Comparison of ENCODE assay signal across 8 cellular contexts in genomic region chr18:35972197-35973000, GRCh38.
DNase-seq lines count a peak whose midpoint lies in the region; ATAC-seq, FAIRE-seq and TF ChIP-seq lines count a peak whose summit lies in the region.

RMP24 (plus strand) TSS chr18:35972679.

- TF ChIP-seq CTCF in AG10803 (conservative IDR thresholded peaks at IDR 0.05; ENCODE audit: low read length) (no peak), kidney (IDR thresholded peaks at IDR 0.05; ENCODE audit: borderline replicate concordance, extremely low read depth, insufficient read depth) (no peak)

- no peak for FAIRE-seq in kidney (lab: Jason Lieb, UNC)

- peaks cover 6 to 9% of the 10 kb centered on the region in 2 donors for H3K36me3 ChIP-seq in kidney (ENCODE audit: control insufficient read depth in 1 of 2, insufficient read depth in 2 of 2, low read length in 2 of 2)

- H3K4me1 ChIP-seq in kidney (ENCODE audit: control insufficient read depth in 1 of 2, insufficient read depth in 1 of 2, low read depth in 1 of 2, low read length in 2 of 2), result peaks cover 7 to 16% of the 10 kb centered on the region in 2 donors

- H3K4me3 ChIP-seq in AG10803 (ENCODE audit: low read length) (peak within 1 kb of the TSS; percentile 96), kidney (ENCODE audit: low read length in 2 of 2) (peak within 1 kb of the TSS; percentile 92 to 98)

- peak within 1 kb of the TSS; percentile 85 for H3K27ac ChIP-seq in kidney (ENCODE audit: low read depth in 2 of 2, low read length in 2 of 2)

- peak; percentile 92 for ATAC-seq in GM19035 (IDR thresholded peaks at IDR 0.05; ENCODE audit: unreplicated experiment)
- ATAC-seq in HG03342 (IDR thresholded peaks at IDR 0.05; ENCODE audit: unreplicated experiment), result peak; percentile 86
- ATAC-seq in activated CD4-positive, CD25-positive, alpha-beta regulatory T cell treated with anti-CD3 and anti-CD28 coated beads, Interleukin-2, amount 50 U/mL, for 24 hours, result peak; percentile 89

- no peaks in the 10 kb centered on the region for H3K9me3 ChIP-seq in kidney (ENCODE audit: control insufficient read depth in 1 of 2, low read length in 2 of 2)

- H3K9ac ChIP-seq in kidney (ENCODE audit: low read length in 2 of 2), result peak within 1 kb of the TSS; percentile 91 to 92

- peak; percentile 93 for DNase-seq in AG10803 (ENCODE audit: low read depth)
- DNase-seq in NCI-H345 treated with DMSO at 0.1 percent for 48 hours (lab: John Stamatoyannopoulos, UW; ENCODE audit: unreplicated experiment), result peak; percentile 85
- DNase-seq in cerebellar nuclear complex (lab: John Stamatoyannopoulos, UW), result peak; percentile 39 to 89
- peak; percentile 97 for DNase-seq in kidney
- DNase-seq in stimulated activated CD4-positive, alpha-beta T cell treated with anti-CD3 and anti-CD28 coated beads, Interleukin-15, amount 100 ng/mL, for 1 hour (ENCODE audit: low read depth in 1 of 2, low spot score in 1 of 2), result peak; percentile 89 to 90

- intact Hi-C loops in kidney (cut with DNase I), result no loop called here

Comparison
In these comparisons a context has a peak if more than half of its experiments do, and no peak if none do; other contexts are left out.
1. Peak in every context shown above with its lines: DNase-seq, ATAC-seq, H3K4me3 ChIP-seq and H3K27ac ChIP-seq.